ENCODE assay signal across 7 cellular contexts in genomic region chr16:77236063-77236511, GRCh38. TPM values are rescaled to one million over a fixed set of nuclear protein-coding genes. Genes with fewer than 3 reads are reported as not detected.
DNase-seq lines count a peak whose midpoint lies in the region; ATAC-seq and TF ChIP-seq lines count a peak whose summit lies in the region.

No MANE protein-coding gene starts in this region.

- DNase-seq in NCI-H1436 (lab: John Stamatoyannopoulos, UW) (peak; percentile 86), T-helper 1 cell (peak; percentile 69 to 83 (median 77)), adrenal gland (peak; percentile 80 to 95 (median 89)), right atrium auricular region (ENCODE audit: low spot score) (peak; percentile 83), sciatic nerve (ENCODE audit: low spot score) (peak; percentile 93)

- ATAC-seq in GM18499 (IDR thresholded peaks at IDR 0.05; ENCODE audit: insufficient read depth, unreplicated experiment) (peak; percentile 92), HG02852 (IDR thresholded peaks at IDR 0.05; ENCODE audit: unreplicated experiment) (peak; percentile 98), sciatic nerve (peak; percentile 97)

- H3K36me3 ChIP-seq in adrenal gland (replicated peaks in 1 of 2) (no peaks in the 10 kb centered on the region), right atrium auricular region (no peaks in the 10 kb centered on the region)

- peaks cover 4% of the 10 kb centered on the region for H3K27me3 ChIP-seq in adrenal gland
- H3K27me3 ChIP-seq in right atrium auricular region = no peaks in the 10 kb centered on the region

- TF ChIP-seq CTCF in adrenal gland (IDR thresholded peaks at IDR 0.05) = peak; percentile 98 to 100 (median 100)
- TF ChIP-seq CTCF in right atrium auricular region (IDR thresholded peaks at IDR 0.05) = peak; percentile 97 to 99

- H3K27ac ChIP-seq in adrenal gland (no peak overlapping the region), right atrium auricular region (no peak overlapping the region)

- no peak for TF ChIP-seq POLR2A in adrenal gland (IDR thresholded peaks at IDR 0.05)

- intact Hi-C loops in adrenal gland (cut with DNase I) = loop anchor here (1.0 to 5.0 kb wide), 2 partner anchors 348 to 351 kb away; no protein-coding TSS in a partner anchor
- intact Hi-C loops in sciatic nerve (cut with DNase I) = loop anchor here (5.0 kb wide), 1 partner anchor 346 kb away; no protein-coding TSS in a partner anchor

- no peak overlapping the region for H3K4me3 ChIP-seq in adrenal gland
- peak overlapping the region in 1 of 2 donors; percentile 21 for H3K4me3 ChIP-seq in right atrium auricular region

- H3K9me3 ChIP-seq in adrenal gland (replicated peaks in 1 of 3) (no peaks in the 10 kb centered on the region), right atrium auricular region (no peaks in the 10 kb centered on the region)

- WGBS in adrenal gland, 4 donors = 0 to 2% (median 1%) methylated on average over 2 to 21 of the region's 21 CpGs

- H3K4me1 ChIP-seq in adrenal gland (replicated peaks in 1 of 2) = no peaks in the 10 kb centered on the region
- peaks cover 0 to 4% of the 10 kb centered on the region in 2 donors for H3K4me1 ChIP-seq in right atrium auricular region

RNA-seq across cellular contexts. Expression of gene SYCE1L, which starts 36.9 kb away (rescaled TPM):
- total RNA-seq in adrenal gland (1 to 10 TPM in 5 of 8 donors, under 1 TPM in 1, not detected in 2; 0.42 to 4.6 (median 1.8) TPM), right atrium auricular region (1 to 10 TPM in 1 of 2 donors, not detected in 1; 1.8 TPM), sciatic nerve (3.9 TPM)
- polyA plus RNA-seq in adrenal gland = 10 to 100 TPM in 1 of 3 donors, 1 to 10 TPM in 1, not detected in 1; 3.5 to 10.8 TPM

RNA-seq across cellular contexts. Expression of gene MON1B, which starts 45.1 kb away (rescaled TPM):
- total RNA-seq in adrenal gland (10 to 100 TPM; 18.0 to 94.0 (median 41.7) TPM), right atrium auricular region (10 to 100 TPM; 10.8 to 17.6 TPM), sciatic nerve (45.4 TPM)
- polyA plus RNA-seq in adrenal gland = 10 to 100 TPM; 15.6 to 22.0 (median 17.1) TPM
